8 cellular contexts compared by ENCODE assay signal in the genomic region with DNA sequence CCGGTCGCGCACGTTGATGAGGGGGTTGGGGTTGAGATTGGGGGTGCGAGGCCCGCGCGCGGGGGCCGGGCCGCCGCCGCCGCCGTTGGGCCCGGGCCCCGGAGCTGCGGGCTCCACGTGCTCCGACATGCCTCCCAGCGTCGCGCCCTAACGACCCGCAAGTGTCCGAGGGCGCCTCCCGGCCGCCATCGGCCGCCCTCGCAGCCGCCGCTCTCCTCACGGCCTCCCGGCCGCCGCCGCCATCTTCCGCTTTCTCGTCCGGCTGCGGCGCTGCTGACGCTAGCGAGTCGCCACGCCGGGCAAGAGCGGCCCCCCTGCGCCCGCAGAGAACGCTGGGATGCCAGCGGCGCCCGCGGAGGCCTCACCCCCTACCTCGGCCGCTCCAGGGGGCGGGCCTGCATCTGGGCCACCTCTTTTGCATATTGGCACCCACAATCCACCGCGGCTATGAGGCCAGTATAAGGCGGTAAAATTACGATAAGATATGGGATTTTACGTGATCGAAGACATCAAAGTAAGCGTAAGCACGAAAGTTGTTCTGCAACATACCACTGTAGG. TPM values are rescaled to one million over a fixed set of nuclear protein-coding genes. Genes with fewer than 3 reads are reported as not detected.
A peak's percentile ranks its signal among the peaks of the same experiment; 100 is the strongest.
DNase-seq lines count a peak whose midpoint lies in the region; ATAC-seq and TF ChIP-seq lines count a peak whose summit lies in the region.

Gene TMEM259 (minus strand): TSS at position 256 of the 558 bp plus-strand sequence. CDS start 127 bp downstream, at position 129.

- no peaks in the 10 kb centered on the region for H3K27me3 ChIP-seq in prostate gland (replicated peaks; ENCODE audit: insufficient read depth)

- WGBS in prostate gland: under 1% methylated on average over 55 of the region's 68 CpGs

- peak within 1 kb of the TSS; percentile 86 to 91 for H3K27ac ChIP-seq in prostate gland

- H3K4me1 ChIP-seq in prostate gland (replicated peaks): peaks cover 36% of the 10 kb centered on the region

- no peaks in the 10 kb centered on the region for H3K9me3 ChIP-seq in prostate gland

- DNase-seq in NCI-H187 treated with DMSO at 0.1 percent for 48 hours (lab: John Stamatoyannopoulos, UW) (peak; percentile 88), T-helper 2 cell (peak; percentile 95 to 98 (median 97)), amygdala (lab: John Stamatoyannopoulos, UW) (peak; percentile 53 to 98 (median 94)), left cardiac atrium (peak; percentile 97), prostate gland (ENCODE audit: low spot score) (peak; percentile 96), ureter (ENCODE audit: low spot score) (peak; percentile 98)

- peak in 3 of 4 experiments; percentile 9 to 37 (median 24) for TF ChIP-seq CTCF in prostate gland (IDR thresholded peaks at IDR 0.05)

- ATAC-seq in GM18502 (IDR thresholded peaks at IDR 0.05; ENCODE audit: poor library complexity, unreplicated experiment) (peak; percentile 75), HG02943 (IDR thresholded peaks at IDR 0.05; ENCODE audit: low read depth, unreplicated experiment) (peak; percentile 64), left cardiac atrium (peak; percentile 94)

- intact Hi-C loops in left cardiac atrium (cut with DNase I) (no loop called here), prostate gland (cut with DNase I) (no loop called here)

- no peaks in the 10 kb centered on the region for H3K36me3 ChIP-seq in prostate gland

- H3K4me3 ChIP-seq in prostate gland: peak within 1 kb of the TSS; percentile 79 to 86

- peak; percentile 80 for TF ChIP-seq POLR2A in prostate gland (IDR thresholded peaks at IDR 0.05)

RNA-seq across cellular contexts. Expression of gene TMEM259, which starts in this region (rescaled TPM):
- total RNA-seq in left cardiac atrium (100 to 1,000 TPM; 110 to 144 TPM), prostate gland (100 to 1,000 TPM; 216 to 377 TPM), ureter (210 TPM)

Comparison
In these comparisons a context has a peak if more than half of its experiments do, and no peak if none do; other contexts are left out.
1. Peak in every context shown above with its lines: DNase-seq, ATAC-seq, H3K4me3 ChIP-seq and H3K27ac ChIP-seq.